19 cellular contexts compared by ENCODE assay signal in the genomic region with DNA sequence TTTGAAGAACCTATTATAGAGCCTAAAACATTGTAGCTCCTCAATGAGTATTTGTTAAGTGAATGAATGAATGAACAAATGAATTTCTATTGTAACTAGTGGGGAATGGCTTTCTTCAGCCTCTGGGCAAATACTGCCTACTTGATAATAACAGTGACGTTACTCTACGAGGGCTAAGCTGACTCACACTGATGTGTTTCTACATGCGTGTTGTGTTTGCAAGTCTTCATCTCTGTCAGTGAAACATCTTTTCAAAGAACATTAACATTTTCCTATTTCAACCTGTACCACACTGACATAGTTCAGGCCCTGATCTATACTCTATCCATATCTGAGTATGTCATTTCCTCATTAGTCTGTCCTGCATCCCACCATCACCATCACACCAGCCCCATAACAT.
DNase-seq lines count a peak whose midpoint lies in the region; ATAC-seq, FAIRE-seq and TF ChIP-seq lines count a peak whose summit lies in the region.
"Had no signal": no experiment of that assay in that cellular context is flagged by ENCODE, and none has a peak within 500 bp of the region (broad histone marks: within the 10 kb centered on the region; RNA-seq: fewer than 3 reads in every experiment).

No MANE protein-coding gene starts in this region.

- peak; percentile 94 for FAIRE-seq in keratinocyte (lab: Jason Lieb, UNC)
- FAIRE-seq: G401.6, GM12892, H1 had no signal

- no peaks in the 10 kb centered on the region for H3K79me2 ChIP-seq in mammary epithelial cell (ENCODE audit: insufficient read depth, low read length)
- H3K79me2 ChIP-seq in keratinocyte (ENCODE audit: control insufficient read depth, insufficient read depth, low read length) = no peaks in the 10 kb centered on the region

- H4K20me1 ChIP-seq in mammary epithelial cell (ENCODE audit: insufficient read depth, low read length) = no peaks in the 10 kb centered on the region
- H4K20me1 ChIP-seq in keratinocyte (ENCODE audit: control insufficient read depth, extremely low read depth, insufficient read depth, low read length) = no peaks in the 10 kb centered on the region
- H4K20me1 ChIP-seq: BLaER1 had no signal

- H2AFZ ChIP-seq in mammary epithelial cell (ENCODE audit: low read depth, low read length) (no peak overlapping the region), keratinocyte (ENCODE audit: control insufficient read depth, low read length) (no peak overlapping the region)

- BruUV-seq in mammary epithelial cell (replicated peaks; lab: Mats Ljungman, UMichigan) = no TSS peak

- CTCF ChIA-PET in mammary epithelial cell (lab: Charles Lee; ENCODE audit: low non-redundant PET) = no interaction called here

- H3K4me3 ChIP-seq in mammary epithelial cell (replicated peaks in 1 of 3; ENCODE audit: insufficient read depth in 1 of 3, low read depth in 2 of 3, low read length in 3 of 3) (no peak overlapping the region), keratinocyte (ENCODE audit: control insufficient read depth in 2 of 3, extremely low read depth in 1 of 3, insufficient read depth in 2 of 3, low read depth in 1 of 3, low read length in 3 of 3) (peak overlapping the region in 1 of 3 experiments; percentile 19)
- H3K4me3 ChIP-seq: BLaER1, SJSA1 had no signal

- ATAC-seq in Right ventricle myocardium superior (ENCODE audit: poor library complexity) = no peak
- ATAC-seq in GM21515 (IDR thresholded peaks at IDR 0.05; ENCODE audit: unreplicated experiment) = no peak

- 3% methylated on average over 3 of the region's 3 CpGs for WGBS in mammary epithelial cell (ENCODE audit: low coverage, missing lambda C conversion rate)

- H3K36me3 ChIP-seq in mammary epithelial cell (ENCODE audit: insufficient read depth, low read length) (no peaks in the 10 kb centered on the region), keratinocyte (ENCODE audit: control insufficient read depth in 2 of 2, extremely low read depth in 1 of 2, insufficient read depth in 2 of 2, low read length in 2 of 2) (no peaks in the 10 kb centered on the region)
- H3K36me3 ChIP-seq: BLaER1, SJSA1 had no signal

- H3K9ac ChIP-seq in mammary epithelial cell (ENCODE audit: insufficient read depth, low read length) (no peak overlapping the region), keratinocyte (ENCODE audit: control insufficient read depth, extremely low read depth, insufficient read depth, low read length) (no peak overlapping the region)
- H3K9ac ChIP-seq: BLaER1 had no signal

- H3K4me1 ChIP-seq in mammary epithelial cell (ENCODE audit: insufficient read depth, low read length) (peaks cover 20% of the 10 kb centered on the region), keratinocyte (ENCODE audit: control insufficient read depth, extremely low read depth, insufficient read depth, low read length) (peaks cover 17% of the 10 kb centered on the region)
- H3K4me1 ChIP-seq: BLaER1, Caco-2, SJSA1 had no signal

- H3K9me3 ChIP-seq in mammary epithelial cell (replicated peaks; ENCODE audit: insufficient read depth, low read length) (no peaks in the 10 kb centered on the region), keratinocyte (ENCODE audit: control insufficient read depth, low read depth, low read length) (no peaks in the 10 kb centered on the region)
- H3K9me3 ChIP-seq: BLaER1, Caco-2, SJSA1 had no signal

- no peaks in the 10 kb centered on the region for H3K27me3 ChIP-seq in mammary epithelial cell (ENCODE audit: insufficient read depth, low read length)
- H3K27me3 ChIP-seq in keratinocyte (ENCODE audit: control insufficient read depth, extremely low read depth, insufficient read depth, low read length) = no peaks in the 10 kb centered on the region
- H3K27me3 ChIP-seq: BLaER1, SJSA1 had no signal

- no peaks in the 10 kb centered on the region for H3K9me1 ChIP-seq in keratinocyte (ENCODE audit: control insufficient read depth, extremely low read depth, insufficient read depth, low read length)

- no peak overlapping the region for H3K27ac ChIP-seq in mammary epithelial cell (ENCODE audit: insufficient read depth, low read depth, low read length)
- H3K27ac ChIP-seq in keratinocyte (ENCODE audit: control insufficient read depth, insufficient read depth, low read length) = no peak overlapping the region
- H3K27ac ChIP-seq: 22Rv1, BLaER1, SJSA1 had no signal

- in situ Hi-C loops in mammary epithelial cell (cut with MboI; ENCODE audit: low sequenced_read_pairs in 2 of 2) = no loop called here

- intact Hi-C loops in mammary epithelial cell (cut with micrococcal nuclease) = loop anchor here (1.0 kb wide), 1 partner anchor 63 kb away; no protein-coding TSS in a partner anchor
- intact Hi-C loops in Right ventricle myocardium superior (cut with DNase I) = no loop called here

- DNase-seq in DMS53 (lab: John Stamatoyannopoulos, UW) (peak; percentile 26), DMS53 treated with DMSO at 0.1 percent for 48 hours (lab: John Stamatoyannopoulos, UW; ENCODE audit: unreplicated experiment) (no peak), HT1080 (ENCODE audit: low read depth) (peak; percentile 5), mammary epithelial cell (peak; percentile 87), keratinocyte (ENCODE audit: low read depth, low spot score) (peak; percentile 55), Right ventricle myocardium superior (no peak), pons (ENCODE audit: low spot score) (no peak)
- DNase-seq: ACHN, Caco-2, DMS 273 treated with DMSO at 0.1 percent for 48 hours, MV-4-11, NCI-H1694 treated with DMSO at 0.1 percent for 48 hours had no signal

- H3K4me2 ChIP-seq in mammary epithelial cell (ENCODE audit: insufficient read depth, low read depth, low read length) (peak overlapping the region; percentile 44), keratinocyte (ENCODE audit: control insufficient read depth, extremely low read depth, insufficient read depth, low read depth, low read length) (peak overlapping the region; percentile 46)
- H3K4me2 ChIP-seq: BLaER1 had no signal

- dilution Hi-C loops in mammary epithelial cell (cut with HindIII; ENCODE audit: low sequenced_read_pairs) = no loop called here
- dilution Hi-C loops in keratinocyte (cut with MboI; ENCODE audit: extremely low pct_ligation_motif_present, low sequenced_read_pairs) = no loop called here

- TF ChIP-seq CTCF in mammary epithelial cell (conservative IDR thresholded peaks at IDR 0.05 in 1 of 2, IDR thresholded peaks at IDR 0.05 in 1 of 2; ENCODE audit: extremely low read depth in 1 of 2, insufficient read depth in 1 of 2, low read depth in 1 of 2, low read length in 2 of 2) (no peak), keratinocyte (optimal IDR thresholded peaks at IDR 0.05 in 1 of 3, IDR thresholded peaks at IDR 0.05 in 1 of 3, conservative IDR thresholded peaks at IDR 0.05 in 1 of 3; ENCODE audit: extremely low read depth in 1 of 3, insufficient read depth in 2 of 3, low read length in 3 of 3) (no peak)

Comparison
In these comparisons a context has a peak if more than half of its experiments do, and no peak if none do; other contexts are left out.
1. DNase-seq: peak in DMS53 (single experiment), HT1080 (single experiment), mammary epithelial cell (single experiment) and keratinocyte (single experiment); none in DMS53 treated with DMSO at 0.1 percent for 48 hours (single experiment), Right ventricle myocardium superior (single experiment) and pons (single experiment).